Comparison of ENCODE assay signal across 8 cellular contexts in genomic region chr10:97849101-97849490, GRCh38. TPM values are rescaled to one million over a fixed set of nuclear protein-coding genes. Genes with fewer than 3 reads are reported as not detected.
DNase-seq lines count a peak whose midpoint lies in the region; ATAC-seq, FAIRE-seq and TF ChIP-seq lines count a peak whose summit lies in the region.

No MANE protein-coding gene starts in this region.

- intact Hi-C loops in left ventricle myocardium inferior (cut with micrococcal nuclease) (no loop called here), left ventricle myocardium superior (cut with micrococcal nuclease) (no loop called here)

- peaks cover 95% of the 10 kb centered on the region for H3K27me3 ChIP-seq in left ventricle myocardium inferior (ENCODE audit: low read depth)
- no peaks in the 10 kb centered on the region; the same call in 1 of the 2 replicates for H3K27me3 ChIP-seq in iPS DF 6.9 (ENCODE audit: control insufficient read depth, insufficient read depth, low read length)
- H3K27me3 ChIP-seq in upper lobe of left lung, result peaks cover 0 to 9% (median 2%) of the 10 kb centered on the region in 4 donors

- H3K36me3 ChIP-seq in left ventricle myocardium inferior (no peaks in the 10 kb centered on the region), iPS DF 6.9 (ENCODE audit: control insufficient read depth, insufficient read depth, low read length) (no peaks in the 10 kb centered on the region), upper lobe of left lung (no peaks in the 10 kb centered on the region)

- TF ChIP-seq EP300 in upper lobe of left lung (IDR thresholded peaks at IDR 0.05), result no peak

- H3K4me1 ChIP-seq in left ventricle myocardium inferior (peaks cover 9% of the 10 kb centered on the region), iPS DF 6.9 (ENCODE audit: control insufficient read depth, insufficient read depth, low read length) (peaks cover 3% of the 10 kb centered on the region; the same call in 1 of the 2 replicates), upper lobe of left lung (peaks cover 10 to 20% (median 15%) of the 10 kb centered on the region in 4 donors)

- WGBS in iPS DF 6.9 (ENCODE audit: insufficient coverage, insufficient read length), result no CpG with 5 or more reads among the region's 8 CpGs
- WGBS in upper lobe of left lung, 2 donors, result 10 to 11% methylated on average over 8 of the region's 8 CpGs

- H3K4me3 ChIP-seq in left ventricle myocardium inferior (peak overlapping the region; percentile 66), iPS DF 6.9 (ENCODE audit: low read length) (peak overlapping the region; percentile 70; the same call in 1 of the 2 replicates), upper lobe of left lung (peak overlapping the region in 3 of 4 donors; percentile 64 to 75 (median 68))

- TF ChIP-seq CTCF in left ventricle myocardium inferior (IDR thresholded peaks at IDR 0.05; ENCODE audit: borderline replicate concordance) (no peak), upper lobe of left lung (IDR thresholded peaks at IDR 0.05) (no peak)

- FAIRE-seq in RCC 7860 (lab: Jason Lieb, UNC), result no peak

- DNase-seq in left ventricle myocardium inferior, result no peak
- no peak for DNase-seq in left ventricle myocardium superior
- DNase-seq in SHP77 (lab: John Stamatoyannopoulos, UW), result peak; percentile 77
- no peak for DNase-seq in iPS DF 6.9 (ENCODE audit: low read depth, low spot score)
- DNase-seq in upper lobe of left lung, result peak in 1 of 2 donors; percentile 51
- no peak for DNase-seq in RCC 7860 (ENCODE audit: low spot score)
- DNase-seq in cerebellar nuclear complex (lab: John Stamatoyannopoulos, UW), result no peak

- no peak for TF ChIP-seq POLR2A in upper lobe of left lung (IDR thresholded peaks at IDR 0.05)

- no peak overlapping the region for H3K27ac ChIP-seq in left ventricle myocardium inferior (replicated peaks)
- no peak overlapping the region for H3K27ac ChIP-seq in iPS DF 6.9 (ENCODE audit: low read length)
- H3K27ac ChIP-seq in upper lobe of left lung, result peak overlapping the region in 1 of 4 donors; percentile 35

- H3K9me3 ChIP-seq in left ventricle myocardium inferior (replicated peaks) (no peaks in the 10 kb centered on the region), iPS DF 6.9 (ENCODE audit: control insufficient read depth, insufficient read depth, low read length) (no peaks in the 10 kb centered on the region), upper lobe of left lung (no peaks in the 10 kb centered on the region)

- ATAC-seq in left ventricle myocardium superior (no peak), upper lobe of left lung (ENCODE audit: low FRiP score in 2 of 2) (peak in 1 of 2 donors; percentile 77), HG02759 (IDR thresholded peaks at IDR 0.05; ENCODE audit: unreplicated experiment) (no peak)

RNA-seq across cellular contexts. Expression of gene GOLGA7B, which starts 0.5 kb away (rescaled TPM):
- 0.60 TPM for total RNA-seq in left ventricle myocardium inferior
- total RNA-seq in left ventricle myocardium superior, result not detected
- total RNA-seq in upper lobe of left lung, result 1 to 10 TPM; 1.0 to 2.6 (median 1.1) TPM

Comparison
In these comparisons a context has a peak if more than half of its experiments do, and no peak if none do; other contexts are left out.
1. DNase-seq: peak in SHP77 (2 of 2); none in left ventricle myocardium inferior (single experiment), left ventricle myocardium superior (single experiment), iPS DF 6.9 (single experiment), RCC 7860 (single experiment) and cerebellar nuclear complex (0 of 2).
2. Peak in every context shown above with its lines, with median percentiles within 50 percentile points of each other: H3K4me3 ChIP-seq.